In genomic region chr19:31105761-31106160, GRCh38 we compare ENCODE assay signal across 20 cellular contexts.
DNase-seq lines count a peak whose midpoint lies in the region; FAIRE-seq and TF ChIP-seq lines count a peak whose summit lies in the region.
"Had no signal": no experiment of that assay in that cellular context is flagged by ENCODE, and none has a peak within 500 bp of the region (broad histone marks: within the 10 kb centered on the region; RNA-seq: fewer than 3 reads in every experiment).

No MANE protein-coding gene starts in this region.

- H3K9me3 Mint-ChIP-seq in H9, result no peaks in the 10 kb centered on the region
- no peaks in the 10 kb centered on the region for H3K9me3 Mint-ChIP-seq in activated naive CD4-positive, alpha-beta T cell treated with anti-CD3 and anti-CD28 coated beads for 36 hours
- H3K9me3 Mint-ChIP-seq: HFFc6 had no signal

- no peak overlapping the region for H3K4me2 ChIP-seq in H9 (ENCODE audit: insufficient read depth, insufficient read length, low read length)
- no peak overlapping the region for H3K4me2 ChIP-seq in H1 (ENCODE audit: insufficient read depth in 1 of 2, low read depth in 2 of 2, low read length in 2 of 2)
- H3K4me2 ChIP-seq: A549 had no signal

- no peak overlapping the region for H3K9ac ChIP-seq in H9 (ENCODE audit: extremely low read depth, insufficient read length, low read length)
- H3K9ac ChIP-seq in NT2/D1 (ENCODE audit: insufficient read length, low read depth), result no peak overlapping the region
- no peak overlapping the region for H3K9ac ChIP-seq in H1 (replicated peaks in 1 of 4; ENCODE audit: extremely low read depth in 1 of 4, low read depth in 3 of 4, low read length in 3 of 4)

- no peak overlapping the region for H4K8ac ChIP-seq in H9 (replicated peaks; ENCODE audit: insufficient read length, low read depth, low read length)
- no peak overlapping the region for H4K8ac ChIP-seq in H1 (ENCODE audit: extremely low read depth, insufficient read depth, low read length)

- peak; percentile 41 for DNase-seq in H9
- peak; percentile 35 for DNase-seq in NT2/D1 (ENCODE audit: low read depth, low spot score)
- no peak for DNase-seq in H1 (ENCODE audit: low read depth in 1 of 2, low spot score in 2 of 2)
- DNase-seq in SIG-M5 treated with dmso at 0.1 percent for 504 hours (lab: John Stamatoyannopoulos, UW; ENCODE audit: unreplicated experiment), result no peak
- no peak for DNase-seq in cardiac septum (ENCODE audit: low spot score)
- DNase-seq in activated naive CD4-positive, alpha-beta T cell treated with anti-CD3 and anti-CD28 coated beads for 36 hours, result no peak
- DNase-seq in head of caudate nucleus, result no peak
- DNase-seq: 8988T; C1 segment of cervical spinal cord; Calu3; CD4-positive, alpha-beta memory T cell; COR-L47; DMS53; DMS79 treated with DMSO at 0.1 percent for 48 hours; GF-D8; HFFc6 had no signal

- H3K23me2 ChIP-seq in H9 (ENCODE audit: insufficient read length, low read depth, low read length, poor library complexity, severe bottlenecking) (no peaks in the 10 kb centered on the region), H1 (ENCODE audit: low read depth, low read length) (no peaks in the 10 kb centered on the region)

- CTCF ChIA-PET in H1 (lab: Charles Lee; ENCODE audit: partially characterized antibody), result no interaction called here
- CTCF ChIA-PET in activated naive CD4-positive, alpha-beta T cell treated with anti-CD3 and anti-CD28 coated beads for 36 hours (lab: Charles Lee), result interaction anchor here (0.6 kb wide), 1 partner anchor 608 kb away, joined by 3 read pairs; no protein-coding TSS in a partner anchor

- H3K4me3 ChIP-seq in NT2/D1 (ENCODE audit: insufficient read length, low read depth) (no peak overlapping the region), H1 (ENCODE audit: extremely low read depth in 1 of 4, insufficient read depth in 2 of 4, low read depth in 3 of 4, low read length in 4 of 4) (no peak overlapping the region)
- H3K4me3 ChIP-seq: A549, HAP-1 had no signal

- H3K14ac ChIP-seq in H9 (ENCODE audit: insufficient read depth, low read length) (no peak overlapping the region), H1 (ENCODE audit: insufficient read length) (no peak overlapping the region)

- no peak overlapping the region for H2BK20ac ChIP-seq in H9 (ENCODE audit: low read depth, low read length, poor library complexity, severe bottlenecking)
- no peak overlapping the region for H2BK20ac ChIP-seq in H1 (ENCODE audit: low read length)

- no peak for TF ChIP-seq EP300 in H1 (IDR thresholded peaks at IDR 0.05; ENCODE audit: borderline replicate concordance in 1 of 2, low read depth in 2 of 2, low read length in 2 of 2)

- no peak for TF ChIP-seq POLR2A in H1 (IDR thresholded peaks at IDR 0.05; ENCODE audit: control extremely low read depth in 1 of 2, low read depth in 2 of 2, low read length in 2 of 2)

- TF ChIP-seq CTCF in H9 (conservative IDR thresholded peaks at IDR 0.05), result no peak
- TF ChIP-seq CTCF in H1 (IDR thresholded peaks at IDR 0.05; ENCODE audit: control extremely low read depth in 1 of 3, insufficient read depth in 1 of 3, low read depth in 1 of 3, low read length in 3 of 3), result no peak

- no peak overlapping the region for H3K27ac ChIP-seq in H9 (ENCODE audit: insufficient read length, low read depth, low read length)
- H3K27ac ChIP-seq in H1 (ENCODE audit: low read depth, low read length), result no peak overlapping the region
- H3K27ac ChIP-seq: A549 had no signal

- H2BK12ac ChIP-seq in H9 (ENCODE audit: insufficient read length, low read depth, low read length), result no peak overlapping the region
- H2BK12ac ChIP-seq in H1 (ENCODE audit: low read depth, low read length), result no peak overlapping the region

- H3K9me3 ChIP-seq in H9 (ENCODE audit: control insufficient read depth, low read depth, low read length) (no peaks in the 10 kb centered on the region), NT2/D1 (ENCODE audit: insufficient read depth, low read length) (no peaks in the 10 kb centered on the region), H1 (ENCODE audit: insufficient read depth in 2 of 2, low read depth in 1 of 2, low read length in 1 of 2) (no peaks in the 10 kb centered on the region)
- H3K9me3 ChIP-seq: A549, HAP-1 had no signal

- H2BK5ac ChIP-seq in H9 (ENCODE audit: insufficient read length, low read length), result no peak overlapping the region
- H2BK5ac ChIP-seq in H1 (ENCODE audit: low read depth, low read length), result no peak overlapping the region

- POLR2A ChIA-PET in H1 (lab: Charles Lee; ENCODE audit: partially characterized antibody), result no interaction called here

- H3K4me3 Mint-ChIP-seq in H9, result no peak overlapping the region
- H3K4me3 Mint-ChIP-seq in activated naive CD4-positive, alpha-beta T cell treated with anti-CD3 and anti-CD28 coated beads for 36 hours, result no peak overlapping the region
- H3K4me3 Mint-ChIP-seq: CD4-positive, alpha-beta memory T cell; HFFc6 had no signal

- intact Hi-C loops in cardiac septum (cut with DNase I) (no loop called here), head of caudate nucleus (cut with DNase I) (no loop called here)
- intact Hi-C loops in activated naive CD4-positive, alpha-beta T cell treated with anti-CD3 and anti-CD28 coated beads for 36 hours (cut with micrococcal nuclease), result no loop called here

- H3K27me3 Mint-ChIP-seq in H9 (ENCODE audit: low read depth), result no peaks in the 10 kb centered on the region
- peaks cover 17% of the 10 kb centered on the region for H3K27me3 Mint-ChIP-seq in activated naive CD4-positive, alpha-beta T cell treated with anti-CD3 and anti-CD28 coated beads for 36 hours (ENCODE audit: low read depth)

- no peak overlapping the region for H4K5ac ChIP-seq in H9 (ENCODE audit: insufficient read length, low read depth, low read length)
- no peak overlapping the region for H4K5ac ChIP-seq in H1 (ENCODE audit: insufficient read length, low read depth, low read length)

- H2BK15ac ChIP-seq in H9 (ENCODE audit: low read depth, low read length) (no peak overlapping the region), H1 (ENCODE audit: low read length) (no peak overlapping the region)

- H3K56ac ChIP-seq in H9 (ENCODE audit: insufficient read length, low read depth, low read length) (no peak overlapping the region), H1 (replicated peaks; ENCODE audit: insufficient read length, low read depth, low read length) (no peak overlapping the region)

- H3K79me2 ChIP-seq in H9 (ENCODE audit: insufficient read depth, low read length) (no peaks in the 10 kb centered on the region), H1 (ENCODE audit: control insufficient read depth in 1 of 2, insufficient read depth in 2 of 2, low read length in 2 of 2) (no peaks in the 10 kb centered on the region)

- H3K79me1 ChIP-seq in H9 (ENCODE audit: insufficient read depth, low read depth, low read length, poor library complexity, severe bottlenecking) (no peaks in the 10 kb centered on the region), H1 (ENCODE audit: low read depth, low read length) (no peaks in the 10 kb centered on the region)

- H3K23ac ChIP-seq in H9 (ENCODE audit: insufficient read length, low read depth, low read length) (no peak overlapping the region), H1 (ENCODE audit: insufficient read length) (no peak overlapping the region)

- H4K91ac ChIP-seq in H9 (ENCODE audit: insufficient read length, low read depth, low read length) (no peak overlapping the region), H1 (replicated peaks; ENCODE audit: insufficient read length, low read length) (no peak overlapping the region)

- no peak for TF ChIP-seq RAD21 in H1 (IDR thresholded peaks at IDR 0.05 in 1 of 2, conservative IDR thresholded peaks at IDR 0.05 in 1 of 2; ENCODE audit: low read depth in 2 of 2, low read length in 2 of 2)

- H3K4me1 Mint-ChIP-seq in H9, result peaks cover 36 to 38% of the 10 kb centered on the region in 2 experiments
- H3K4me1 Mint-ChIP-seq in activated naive CD4-positive, alpha-beta T cell treated with anti-CD3 and anti-CD28 coated beads for 36 hours (ENCODE audit: low read depth), result peaks cover 12% of the 10 kb centered on the region

- H2AK5ac ChIP-seq in H9 (ENCODE audit: insufficient read length, low read length) (no peak overlapping the region), H1 (ENCODE audit: low read depth, low read length) (no peak overlapping the region)

- H3K27ac Mint-ChIP-seq in H9, result peak overlapping the region in 1 of 3 experiments; percentile 25; a peak in 2 of 7 replicates
- no peak overlapping the region for H3K27ac Mint-ChIP-seq in activated naive CD4-positive, alpha-beta T cell treated with anti-CD3 and anti-CD28 coated beads for 36 hours
- H3K27ac Mint-ChIP-seq: CD4-positive, alpha-beta memory T cell; HFFc6 had no signal

- H4K20me1 ChIP-seq in H9 (ENCODE audit: control insufficient read depth, insufficient read depth, insufficient read length) (no peaks in the 10 kb centered on the region), H1 (replicated peaks in 1 of 2; ENCODE audit: control insufficient read depth in 1 of 2, insufficient read depth in 2 of 2, low read length in 2 of 2) (no peaks in the 10 kb centered on the region)

- no peaks in the 10 kb centered on the region for H3K36me3 ChIP-seq in NT2/D1 (ENCODE audit: insufficient read depth, insufficient read length, low read length)
- H3K36me3 ChIP-seq in H1 (ENCODE audit: control insufficient read depth in 2 of 4, insufficient read depth in 4 of 4, low read length in 3 of 4), result no peaks in the 10 kb centered on the region
- H3K36me3 ChIP-seq: HAP-1 had no signal

- peaks cover 8% of the 10 kb centered on the region for H3K4me1 ChIP-seq in H9 (ENCODE audit: insufficient read depth, low read length)
- no peaks in the 10 kb centered on the region for H3K4me1 ChIP-seq in NT2/D1 (ENCODE audit: insufficient read depth, insufficient read length)
- H3K4me1 ChIP-seq in H1 (replicated peaks in 1 of 4; ENCODE audit: control insufficient read depth in 3 of 4, insufficient read depth in 4 of 4, low read length in 3 of 4), result peaks cover 4 to 17% (median 7%) of the 10 kb centered on the region in 4 experiments; a peak in 3 of 7 replicates
- H3K4me1 ChIP-seq: A549, HAP-1 had no signal

- no peak overlapping the region for H3K4ac ChIP-seq in H9 (ENCODE audit: low read depth, low read length)
- H3K4ac ChIP-seq in H1 (replicated peaks; ENCODE audit: insufficient read length, low read depth, low read length), result no peak overlapping the region

- no peaks in the 10 kb centered on the region for H3K27me3 ChIP-seq in H9 (ENCODE audit: insufficient read depth, low read length)
- H3K27me3 ChIP-seq in NT2/D1 (ENCODE audit: insufficient read depth, insufficient read length), result no peaks in the 10 kb centered on the region
- no peaks in the 10 kb centered on the region; a peak in 1 of 7 replicates for H3K27me3 ChIP-seq in H1 (replicated peaks in 1 of 4; ENCODE audit: control insufficient read depth in 3 of 4, extremely low read depth in 1 of 4, insufficient read depth in 3 of 4, low read length in 3 of 4)

- no peak overlapping the region for H3K18ac ChIP-seq in H9 (ENCODE audit: insufficient read length, low read depth, low read length)
- no peak overlapping the region for H3K18ac ChIP-seq in H1 (ENCODE audit: extremely low read depth, low read length)

- no peaks in the 10 kb centered on the region for H3K36me3 Mint-ChIP-seq in H9 (ENCODE audit: insufficient read depth in 1 of 3, low read depth in 3 of 3)
- no peaks in the 10 kb centered on the region for H3K36me3 Mint-ChIP-seq in activated naive CD4-positive, alpha-beta T cell treated with anti-CD3 and anti-CD28 coated beads for 36 hours (ENCODE audit: low read depth)
- H3K36me3 Mint-ChIP-seq: CD4-positive, alpha-beta memory T cell had no signal

- no peak for FAIRE-seq in H1 (lab: Jason Lieb, UNC)
- FAIRE-seq: GM12891, GM18507 had no signal

- WGBS in H9 (ENCODE audit: extremely low coverage, insufficient read length, low lambda C conversion rate), result no CpG with 5 or more reads among the region's 4 CpGs
- WGBS in H1 (ENCODE audit: extremely low coverage in 1 of 2, insufficient coverage in 1 of 2, insufficient read length in 1 of 2, insufficient replicate concordance in 2 of 2, low coverage in 1 of 2, low lambda C conversion rate in 2 of 2, missing lambda C conversion rate in 1 of 2), 2 experiments, result 58% methylated on average over 4 of the region's 4 CpGs; no CpG with 5 or more reads in 1 of the 2 experiments

- no peak overlapping the region for H3T11ph ChIP-seq in H9 (ENCODE audit: low read length)

- H2AFZ ChIP-seq in H9 (ENCODE audit: low read length) (no peak overlapping the region), H1 (ENCODE audit: low read length) (no peak overlapping the region)

- H2BK120ac ChIP-seq in H9 (ENCODE audit: low read depth, low read length, poor library complexity, severe bottlenecking), result no peak overlapping the region
- no peak overlapping the region for H2BK120ac ChIP-seq in H1 (replicated peaks; ENCODE audit: low read depth, low read length)

Comparison
In these comparisons a context has a peak if more than half of its experiments do, and no peak if none do; other contexts are left out.
1. DNase-seq: peak in H9 (single experiment) and NT2/D1 (single experiment); none in H1 (0 of 2), SIG-M5 treated with dmso at 0.1 percent for 504 hours (single experiment), cardiac septum (single experiment), activated naive CD4-positive, alpha-beta T cell treated with anti-CD3 and anti-CD28 coated beads for 36 hours (single experiment) and head of caudate nucleus (0 of 42).